Comparison of ENCODE assay signal across 8 cellular contexts in the genomic region with DNA sequence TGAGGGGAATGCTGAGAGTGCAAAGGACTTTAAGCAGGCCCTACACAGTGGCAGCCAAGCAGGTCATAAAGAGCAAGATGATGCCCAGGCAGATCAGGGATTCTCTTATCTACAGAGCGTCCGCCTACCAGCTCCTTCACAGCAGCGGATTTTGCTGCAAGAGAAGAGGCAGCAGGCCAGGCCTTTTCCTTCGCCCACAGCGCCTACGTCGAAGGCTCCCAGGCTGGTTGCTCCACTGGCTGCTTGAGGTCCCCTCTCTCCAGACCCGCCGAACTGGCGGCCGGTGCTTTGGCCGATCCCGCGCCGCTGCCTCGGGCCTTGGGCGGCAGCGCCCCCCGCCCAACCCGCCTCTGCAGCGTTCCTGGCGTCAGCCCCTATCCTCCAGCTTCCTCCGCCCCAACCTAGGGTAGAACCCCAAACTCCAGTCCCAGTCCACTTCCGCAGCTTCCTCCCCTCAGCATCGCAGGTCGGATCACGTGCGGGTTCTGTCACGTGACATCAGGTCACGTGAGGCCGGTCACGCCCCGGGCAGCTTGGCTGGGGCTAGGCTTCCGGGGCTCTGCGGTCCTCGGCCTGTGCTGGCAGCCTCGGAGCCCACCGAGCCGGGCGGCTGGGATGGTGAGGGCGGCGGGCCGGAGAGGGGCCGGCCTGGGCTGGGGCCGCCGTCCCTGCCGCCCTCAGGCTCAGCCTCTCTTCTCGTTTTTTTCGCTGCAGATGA. TPM values are rescaled to one million over a fixed set of nuclear protein-coding genes. Genes with fewer than 3 reads are reported as not detected.
DNase-seq lines count a peak whose midpoint lies in the region; ATAC-seq and TF ChIP-seq lines count a peak whose summit lies in the region.
"Not testable (repeated sequence)": the region's sequence is repeated elsewhere in the genome, so short reads cannot be mapped to it uniquely, and the experiment has no call there.

TSS of gene WASHC2C (plus strand) at position 564 of the 718 bp plus-strand sequence. CDS start at position 616, 52 bp downstream.

- H3K9ac ChIP-seq in HCT116 (ENCODE audit: low read length) (peak within 1 kb of the TSS; percentile 60), MM.1S (ENCODE audit: low read length) (peak within 1 kb of the TSS; percentile 72)
- not testable (repeated sequence) for H3K9ac ChIP-seq in SK-N-MC (ENCODE audit: insufficient read length)

- not testable (repeated sequence) for H2AFZ ChIP-seq in HCT116 (ENCODE audit: low read depth, low read length, poor library complexity, severe bottlenecking)
- peak within 1 kb of the TSS; percentile 88 for H2AFZ ChIP-seq in MM.1S (ENCODE audit: low read length)

- H3K4me3 ChIP-seq in HCT116 (replicated peaks in 1 of 2; ENCODE audit: low read depth in 1 of 2, low read length in 2 of 2), result peak within 1 kb of the TSS; percentile 53 to 65
- peak within 1 kb of the TSS; percentile 77 for H3K4me3 ChIP-seq in MM.1S (ENCODE audit: low read length)
- H3K4me3 ChIP-seq in SK-N-MC, result peak within 1 kb of the TSS; percentile 71
- peak within 1 kb of the TSS; percentile 66 to 73 for H3K4me3 ChIP-seq in foreskin fibroblast (ENCODE audit: low read depth in 1 of 2, low read length in 2 of 2)

- TF ChIP-seq RAD21 in HCT116 (IDR thresholded peaks at IDR 0.05; ENCODE audit: low read depth), result not testable (repeated sequence)

- not testable (repeated sequence) for H3K27me3 ChIP-seq in HCT116 (ENCODE audit: insufficient read depth, low read length); MM.1S (replicated peaks; ENCODE audit: insufficient read depth, low read length)

- H3K9me2 ChIP-seq in HCT116 (ENCODE audit: insufficient read depth); MM.1S (replicated peaks; ENCODE audit: insufficient read depth, low read length): not testable (repeated sequence)

- BruUV-seq in HCT116 (replicated peaks; lab: Mats Ljungman, UMichigan), result TSS peak; percentile 80

- peak; percentile 58 for TF ChIP-seq POLR2A in HCT116 (IDR thresholded peaks at IDR 0.05; ENCODE audit: borderline replicate concordance, extremely low read depth, insufficient read depth, insufficient read length)

- peak; percentile 10 for DNase-seq in GF-D8 (lab: John Stamatoyannopoulos, UW)
- not testable (repeated sequence) for DNase-seq in HCT116 (ENCODE audit: low read depth, low spot score); SK-N-MC (ENCODE audit: low read depth, low spot score)
- DNase-seq in MM.1S, result peak; percentile 79
- peak; percentile 98 for DNase-seq in activated naive CD4-positive, alpha-beta T cell treated with Interleukin-2 at 50 U/mL for 16 hours
- peak; percentile 20 to 52 for DNase-seq in foreskin fibroblast
- peak; percentile 91 for DNase-seq in nephron progenitor cell

- H3K4me1 ChIP-seq in HCT116 (ENCODE audit: control insufficient read depth in 1 of 2, insufficient read depth in 2 of 2, low read length in 2 of 2); MM.1S (ENCODE audit: low read length): not testable (repeated sequence)

- intact Hi-C loops in HCT116 (cut with micrococcal nuclease), result not testable (repeated sequence)

- TF ChIP-seq CTCF in HCT116 (IDR thresholded peaks at IDR 0.05 in 2 of 3, conservative IDR thresholded peaks at IDR 0.05 in 1 of 3; ENCODE audit: borderline replicate concordance in 1 of 3, insufficient read depth in 1 of 3, low read depth in 2 of 3, low read length in 2 of 3); MM.1S (IDR thresholded peaks at IDR 0.05; ENCODE audit: low read length); foreskin fibroblast (IDR thresholded peaks at IDR 0.05; ENCODE audit: low read depth, low read length); nephron progenitor cell (IDR thresholded peaks at IDR 0.05): not testable (repeated sequence)

- not testable (repeated sequence) for H3K9me3 ChIP-seq in HCT116 (ENCODE audit: control insufficient read depth in 1 of 2, insufficient read depth in 1 of 2, low read depth in 1 of 2, low read length in 2 of 2); MM.1S (replicated peaks; ENCODE audit: insufficient read depth, low read length); SK-N-MC (ENCODE audit: low read depth, low read length)

- not testable (repeated sequence) for H3K36me3 ChIP-seq in HCT116 (ENCODE audit: control insufficient read depth in 1 of 2, insufficient read depth in 2 of 2, low read length in 2 of 2); MM.1S (replicated peaks; ENCODE audit: insufficient read depth, low read length); SK-N-MC (ENCODE audit: insufficient read depth, low read length)

- CTCF ChIA-PET in HCT116 (lab: Charles Lee), result not testable (repeated sequence)

- not testable (repeated sequence) for H3K79me2 ChIP-seq in HCT116 (ENCODE audit: insufficient read depth, low read length); MM.1S (ENCODE audit: low read length)

- H4K20me1 ChIP-seq in HCT116 (ENCODE audit: insufficient read depth); MM.1S (ENCODE audit: insufficient read depth, low read length): not testable (repeated sequence)

- H3K36me3 Mint-ChIP-seq in nephron progenitor cell (ENCODE audit: low read depth); stimulated activated naive CD8-positive, alpha-beta T cell treated with anti-CD3 and anti-CD28 coated beads, Interleukin-15, Interleukin-2, amounts not matched to agents 100 ng/mL and 50 ng/mL, for 24 hours (ENCODE audit: low read depth): not testable (repeated sequence)

- peak within 1 kb of the TSS; percentile 46; the same call in 1 of the 2 replicates for H3K27ac ChIP-seq in HCT116 (ENCODE audit: low read depth, low read length)
- H3K27ac ChIP-seq in MM.1S (ENCODE audit: low read length); SK-N-MC: not testable (repeated sequence)

- peak within 1 kb of the TSS; percentile 82 for H3K4me3 Mint-ChIP-seq in nephron progenitor cell
- H3K4me3 Mint-ChIP-seq in stimulated activated naive CD8-positive, alpha-beta T cell treated with anti-CD3 and anti-CD28 coated beads, Interleukin-15, Interleukin-2, amounts not matched to agents 100 ng/mL and 50 ng/mL, for 24 hours, result peak within 1 kb of the TSS; percentile 86

- ATAC-seq in HCT116, result peak; percentile 93

- H3K4me2 ChIP-seq in HCT116 (ENCODE audit: low read length) (peak within 1 kb of the TSS; percentile 78), MM.1S (ENCODE audit: low read depth, low read length) (peak within 1 kb of the TSS; percentile 43; the same call in 1 of the 2 replicates)

- not testable (repeated sequence) for H3F3A ChIP-seq in MM.1S (ENCODE audit: insufficient read depth, low read length)

- peaks cover 16% of the 10 kb centered on the region for H3K27me3 Mint-ChIP-seq in nephron progenitor cell (ENCODE audit: low read depth, poor library complexity)
- H3K27me3 Mint-ChIP-seq in stimulated activated naive CD8-positive, alpha-beta T cell treated with anti-CD3 and anti-CD28 coated beads, Interleukin-15, Interleukin-2, amounts not matched to agents 100 ng/mL and 50 ng/mL, for 24 hours, result not testable (repeated sequence)

- not testable (repeated sequence) for H3K9me3 Mint-ChIP-seq in nephron progenitor cell; stimulated activated naive CD8-positive, alpha-beta T cell treated with anti-CD3 and anti-CD28 coated beads, Interleukin-15, Interleukin-2, amounts not matched to agents 100 ng/mL and 50 ng/mL, for 24 hours

- RAD21 ChIA-PET in HCT116 (lab: Charles Lee; ENCODE audit: low non-redundant PET in 1 of 2, low total read pairs in 2 of 2, uncharacterized antibody in 2 of 2, unreplicated experiment in 2 of 2), result not testable (repeated sequence)

- H3K4me1 Mint-ChIP-seq in nephron progenitor cell, result not testable (repeated sequence)
- H3K4me1 Mint-ChIP-seq in stimulated activated naive CD8-positive, alpha-beta T cell treated with anti-CD3 and anti-CD28 coated beads, Interleukin-15, Interleukin-2, amounts not matched to agents 100 ng/mL and 50 ng/mL, for 24 hours (ENCODE audit: low read depth), result peaks cover 10% of the 10 kb centered on the region

- not testable (repeated sequence) for H3K27ac Mint-ChIP-seq in nephron progenitor cell
- H3K27ac Mint-ChIP-seq in stimulated activated naive CD8-positive, alpha-beta T cell treated with anti-CD3 and anti-CD28 coated beads, Interleukin-15, Interleukin-2, amounts not matched to agents 100 ng/mL and 50 ng/mL, for 24 hours, result peak within 1 kb of the TSS; percentile 81

- POLR2A ChIA-PET in HCT116 (lab: Charles Lee), result not testable (repeated sequence)

TF ChIP-seq in HCT116, 20 proteins besides CTCF, POLR2A, EP300 and RAD21:
- TF ChIP-seq SIN3A (IDR thresholded peaks at IDR 0.05; ENCODE audit: low read depth), result peak; percentile 90
- TF ChIP-seq ZFX (IDR thresholded peaks at IDR 0.05), result peak; percentile 41; the same call in 1 of the 2 replicates
- TF ChIP-seq CBX3 (IDR thresholded peaks at IDR 0.05; ENCODE audit: low read depth), result 0 out of 2 replicates have a peak, but pooled peaks have one; percentile 57
- peak; percentile 75 for TF ChIP-seq ELF1 (IDR thresholded peaks at IDR 0.05; ENCODE audit: borderline replicate concordance, low read depth)
- TF ChIP-seq, protein P1, sequence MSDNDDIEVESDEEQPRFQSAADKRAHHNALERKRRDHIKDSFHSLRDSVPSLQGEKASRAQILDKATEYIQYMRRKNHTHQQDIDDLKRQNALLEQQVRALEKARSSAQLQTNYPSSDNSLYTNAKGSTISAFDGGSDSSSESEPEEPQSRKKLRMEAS (IDR thresholded peaks at IDR 0.05), result peak; percentile 79
- peak; percentile 39; the same call in 1 of the 2 replicates for TF ChIP-seq SP1 (IDR thresholded peaks at IDR 0.05; ENCODE audit: low read depth)
- peak; percentile 37; the same call in 1 of the 2 replicates for TF ChIP-seq JUND (IDR thresholded peaks at IDR 0.05)
- peak; percentile 58 for TF ChIP-seq POLR2AphosphoS5 (IDR thresholded peaks at IDR 0.05; ENCODE audit: low read depth, low read length)

RNA-seq across cellular contexts. Expression of gene WASHC2C, which starts in this region (rescaled TPM):
- 21.9 TPM for total RNA-seq in HCT116 (2021; ENCODE audit: unreplicated experiment)
- polyA plus RNA-seq in HCT116 (2012), result 8.4 and 9.0 TPM in 2 replicates
